34 cellular contexts compared by ENCODE assay signal in the genomic region with DNA sequence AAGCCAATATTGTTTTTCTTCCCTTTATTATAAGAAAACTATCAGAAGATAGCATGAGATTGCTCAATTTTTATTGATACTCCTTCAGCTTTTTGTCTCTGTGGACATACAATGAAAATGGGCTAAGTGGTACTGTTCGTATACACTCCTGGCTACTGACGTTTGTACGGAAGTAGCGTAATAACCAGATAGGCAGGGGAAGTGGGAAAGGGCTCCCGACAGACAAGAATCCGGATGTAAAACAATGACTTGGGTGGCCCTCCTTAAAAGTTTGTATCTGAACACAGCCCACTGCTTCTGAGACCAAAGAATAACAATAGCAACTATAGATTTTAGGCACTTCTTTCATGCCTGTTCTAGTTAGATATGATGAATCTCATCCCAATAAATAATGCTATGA.
"Had no signal": no experiment of that assay in that cellular context is flagged by ENCODE, and none has a peak within 500 bp of the region (broad histone marks: within the 10 kb centered on the region; RNA-seq: fewer than 3 reads in every experiment).

No MANE protein-coding gene starts in this region.

- DNase-seq: Karpas-422, Kasumi-1, KG1, MG63, MM.1S, MV-4-11, NCI-H1048, NCI-H1092, NCI-H1092 treated with DMSO at 0.1 percent for 48 hours, NCI-H1105, NCI-H1105 treated with DMSO at 0.1 percent for 48 hours, NCI-H1417, NCI-H1417 treated with DMSO at 0.1 percent for 48 hours, NCI-H1436, NCI-H1436 treated with DMSO at 0.1 percent for 48 hours, NCI-H146, NCI-H1694, NCI-H1694 treated with DMSO at 0.1 percent for 48 hours, NCI-H187, NCI-H187 treated with DMSO at 0.1 percent for 48 hours, NCI-H1930, NCI-H2029, NCI-H2029 treated with DMSO at 0.1 percent for 48 hours, NCI-H2081, NCI-H2081 treated with DMSO at 0.1 percent for 48 hours, NCI-H2171, NCI-H2171 treated with DMSO at 0.1 percent for 48 hours, NCI-H2227 treated with DMSO at 0.1 percent for 48 hours, NCI-H226, NCI-H345, NCI-H446, NCI-H446 treated with DMSO at 0.1 percent for 48 hours, NCI-H510A had no signal

- H3K27ac ChIP-seq: KMS-11 had no signal

- H3K27me3 ChIP-seq: MG63 had no signal

- H3K4me2 ChIP-seq: KMS-11 had no signal

- H3K9ac ChIP-seq: KMS-11 had no signal

- H3K36me3 ChIP-seq: MG63 had no signal

- H3K4me3 ChIP-seq: MG63 had no signal
